15 cellular contexts compared by ENCODE assay signal in the genomic region with DNA sequence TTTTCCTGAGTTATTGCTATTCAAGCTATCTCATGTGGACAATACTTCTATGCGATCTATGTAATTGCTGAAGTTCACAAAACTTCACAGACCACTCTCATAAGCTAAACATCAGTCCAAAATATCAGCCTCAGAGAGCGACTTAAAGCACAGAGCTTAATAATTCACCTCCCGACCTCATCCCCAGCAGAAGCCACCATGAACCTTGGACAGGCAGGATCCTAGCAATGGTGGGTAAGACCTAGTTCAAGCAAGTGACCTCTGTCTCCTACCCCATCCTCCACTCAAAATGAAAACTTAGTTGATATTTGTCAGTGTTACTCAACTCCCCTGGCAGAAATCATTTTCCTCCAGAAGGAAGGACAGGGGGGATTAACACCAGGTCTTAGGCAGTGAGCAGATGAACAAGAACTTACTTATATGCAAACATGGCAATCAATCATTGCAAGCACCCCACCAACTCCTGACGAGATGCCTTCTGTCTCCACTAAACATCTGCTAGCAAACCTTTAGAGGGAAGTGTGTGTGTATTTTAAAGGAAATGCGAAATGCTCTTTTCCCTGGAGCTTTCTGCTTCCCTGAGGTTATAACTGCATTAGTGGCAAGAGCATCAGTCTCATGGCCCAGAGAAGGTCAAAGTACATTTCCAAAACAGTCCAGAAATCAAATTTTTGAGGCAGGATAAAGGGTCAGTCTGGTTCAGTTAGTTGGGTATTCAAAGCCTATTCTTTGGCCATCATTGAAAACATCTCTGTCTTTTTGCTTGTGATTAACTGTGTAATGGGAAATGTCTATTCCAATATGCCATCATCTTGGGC.
DNase-seq lines count a peak whose midpoint lies in the region; TF ChIP-seq lines count a peak whose summit lies in the region.
"Had no signal": no experiment of that assay in that cellular context is flagged by ENCODE, and none has a peak within 500 bp of the region (broad histone marks: within the 10 kb centered on the region; RNA-seq: fewer than 3 reads in every experiment).

No MANE protein-coding gene starts in this region.

- peaks cover 30% of the 10 kb centered on the region for H3K4me1 Mint-ChIP-seq in type B pancreatic cell (ENCODE audit: unreplicated experiment)
- H3K4me1 Mint-ChIP-seq in CD8-positive, alpha-beta memory T cell, result peaks cover 9 to 19% (median 16%) of the 10 kb centered on the region in 3 donors

- DNase-seq in HuH-7.5 (ENCODE audit: low spot score) (peak; percentile 30), type B pancreatic cell (ENCODE audit: extremely low spot score, unreplicated experiment) (no peak), foreskin melanocyte (no peak), HAP-1 (ENCODE audit: low spot score in 2 of 2) (no peak)
- no peak for DNase-seq in CD8-positive, alpha-beta memory T cell
- DNase-seq: Caco-2, DMS79, IMR-90, MV-4-11, NCI-H1436, NCI-H2029 treated with DMSO at 0.1 percent for 48 hours, NCI-H748 treated with DMSO at 0.1 percent for 48 hours, SHP77 had no signal

- CTCF ChIA-PET in CD8-positive, alpha-beta memory T cell (lab: Charles Lee), result no interaction called here

- H3K4me3 ChIP-seq in OCI-LY3 (ENCODE audit: low read length) (0 out of 2 replicates have a peak overlapping the region, but pooled peaks have one; percentile 40), HAP-1 (no peak overlapping the region)
- no peak overlapping the region for H3K4me3 ChIP-seq in CD8-positive, alpha-beta memory T cell (ENCODE audit: low read length)

- in situ Hi-C loops in HAP-1 (cut with MboI; ENCODE audit: low sequenced_read_pairs), result no loop called here

- no peaks in the 10 kb centered on the region for H3K27me3 Mint-ChIP-seq in type B pancreatic cell
- H3K27me3 Mint-ChIP-seq in CD8-positive, alpha-beta memory T cell, result peaks cover 9 to 13% of the 10 kb centered on the region in 2 donors

- H3K9me3 ChIP-seq in OCI-LY3 (ENCODE audit: insufficient read depth, low read length) (no peaks in the 10 kb centered on the region), HAP-1 (no peaks in the 10 kb centered on the region)
- H3K9me3 ChIP-seq in CD8-positive, alpha-beta memory T cell (ENCODE audit: low read length), result no peaks in the 10 kb centered on the region
- H3K9me3 ChIP-seq: Caco-2 had no signal

- H3K4me2 ChIP-seq in OCI-LY3 (ENCODE audit: low read length), result peak overlapping the region; percentile 71

- H3K79me2 ChIP-seq in OCI-LY3 (ENCODE audit: low read length), result no peaks in the 10 kb centered on the region

- no peaks in the 10 kb centered on the region for H3K9me3 Mint-ChIP-seq in type B pancreatic cell
- no peaks in the 10 kb centered on the region for H3K9me3 Mint-ChIP-seq in CD8-positive, alpha-beta memory T cell

- H3K9ac ChIP-seq in OCI-LY3 (ENCODE audit: low read length), result no peak overlapping the region

- TF ChIP-seq CTCF in OCI-LY3 (IDR thresholded peaks at IDR 0.05; ENCODE audit: low read depth, low read length), result no peak
- no peak for TF ChIP-seq CTCF in type B pancreatic cell (conservative IDR thresholded peaks at IDR 0.05)

- H3K27ac ChIP-seq in OCI-LY3 (ENCODE audit: low read length) (peak overlapping the region; percentile 30), layer of hippocampus (ENCODE audit: low read depth, low read length) (peak overlapping the region; percentile 31)
- no peak overlapping the region for H3K27ac ChIP-seq in CD8-positive, alpha-beta memory T cell (ENCODE audit: low read depth, low read length)

- H3K36me3 ChIP-seq in OCI-LY3 (replicated peaks; ENCODE audit: low read depth, low read length), result no peaks in the 10 kb centered on the region
- H3K36me3 ChIP-seq in CD8-positive, alpha-beta memory T cell (ENCODE audit: insufficient read depth, low read length), result no peaks in the 10 kb centered on the region
- H3K36me3 ChIP-seq in HAP-1 (replicated peaks), result no peaks in the 10 kb centered on the region

- no peak overlapping the region for H3K4me3 Mint-ChIP-seq in type B pancreatic cell
- H3K4me3 Mint-ChIP-seq in CD8-positive, alpha-beta memory T cell, result no peak overlapping the region

- H4K20me1 ChIP-seq in OCI-LY3 (ENCODE audit: insufficient read depth, low read length), result no peaks in the 10 kb centered on the region

- no peak overlapping the region for H2AFZ ChIP-seq in OCI-LY3 (ENCODE audit: low read depth, low read length)

- no peaks in the 10 kb centered on the region for H3K27me3 ChIP-seq in OCI-LY3 (ENCODE audit: low read depth, low read length)
- no peaks in the 10 kb centered on the region for H3K27me3 ChIP-seq in layer of hippocampus (ENCODE audit: control insufficient read depth, insufficient read depth, low read length)
- no peaks in the 10 kb centered on the region for H3K27me3 ChIP-seq in CD8-positive, alpha-beta memory T cell (ENCODE audit: insufficient read depth, low read length, poor library complexity, severe bottlenecking)
- H3K27me3 ChIP-seq in HAP-1 (ENCODE audit: low read depth), result no peaks in the 10 kb centered on the region

- POLR2A ChIA-PET in CD8-positive, alpha-beta memory T cell (lab: Charles Lee), result no interaction called here

- H3K4me1 ChIP-seq in OCI-LY3 (ENCODE audit: low read length) (peaks cover 29% of the 10 kb centered on the region), HAP-1 (peaks cover 9% of the 10 kb centered on the region)
- H3K4me1 ChIP-seq in CD8-positive, alpha-beta memory T cell (ENCODE audit: insufficient read depth, low read length), result peaks cover 21% of the 10 kb centered on the region

- H3K27ac Mint-ChIP-seq in type B pancreatic cell, result peak overlapping the region; percentile 1
- H3K27ac Mint-ChIP-seq in CD8-positive, alpha-beta memory T cell, result peak overlapping the region in 2 of 8 donors; percentile 15 to 71

- peaks cover 3% of the 10 kb centered on the region for H3K36me3 Mint-ChIP-seq in type B pancreatic cell
- no peaks in the 10 kb centered on the region for H3K36me3 Mint-ChIP-seq in CD8-positive, alpha-beta memory T cell
